ENCODE assay signal across 13 cellular contexts in genomic region chr7:137508437-137509175, GRCh38.
A peak's percentile ranks its signal among the peaks of the same experiment; 100 is the strongest.
DNase-seq lines count a peak whose midpoint lies in the region; ATAC-seq, FAIRE-seq and TF ChIP-seq lines count a peak whose summit lies in the region.
"Had no signal": no experiment of that assay in that cellular context is flagged by ENCODE, and none has a peak within 500 bp of the region (broad histone marks: within the 10 kb centered on the region; RNA-seq: fewer than 3 reads in every experiment).

No MANE protein-coding gene starts in this region.

- WGBS in body of pancreas, 2 donors = 48 to 68% methylated on average over 4 of the region's 4 CpGs

- peak; percentile 33 for DNase-seq in AG09309 (ENCODE audit: low read depth)
- DNase-seq in HTR-8/SVneo (ENCODE audit: insufficient read length, low spot score) = peak; percentile 18
- DNase-seq in choroid plexus epithelial cell (ENCODE audit: low read depth) = peak; percentile 85
- peak; percentile 50 to 71 for DNase-seq in lung microvascular endothelial cell (ENCODE audit: low read depth in 2 of 2)
- no peak for DNase-seq in central memory CD4-positive, alpha-beta T cell
- no peak for DNase-seq in body of pancreas
- no peak for DNase-seq in T-helper 2 cell
- DNase-seq: NCI-H1092 treated with DMSO at 0.1 percent for 48 hours, NCI-H526 treated with DMSO at 0.1 percent for 48 hours, transverse colon had no signal

- FAIRE-seq in HTR-8/SVneo (lab: Jason Lieb, UNC) = no peak

- H3K27ac ChIP-seq in body of pancreas = no peak overlapping the region
- H3K27ac ChIP-seq: C4-2B had no signal

- no peaks in the 10 kb centered on the region for H3K36me3 ChIP-seq in body of pancreas (replicated peaks in 1 of 2; ENCODE audit: insufficient read depth in 1 of 2, low read depth in 2 of 2)
- H3K36me3 ChIP-seq: transverse colon had no signal

- no peak for ATAC-seq in body of pancreas
- no peak for ATAC-seq in GM18511 (IDR thresholded peaks at IDR 0.05; ENCODE audit: unreplicated experiment)

- TF ChIP-seq CTCF in AG09309 (IDR thresholded peaks at IDR 0.05; ENCODE audit: control insufficient read depth, insufficient read depth, low read depth, low read length, missing control alignments) (no peak), choroid plexus epithelial cell (conservative IDR thresholded peaks at IDR 0.05; ENCODE audit: low read depth, low read length) (no peak), body of pancreas (IDR thresholded peaks at IDR 0.05) (no peak)

- H3K4me1 ChIP-seq in body of pancreas = no peaks in the 10 kb centered on the region
- H3K4me1 ChIP-seq: transverse colon had no signal

- no peak for TF ChIP-seq POLR2A in body of pancreas (IDR thresholded peaks at IDR 0.05)

- H3K4me3 ChIP-seq in AG09309 (ENCODE audit: control insufficient read depth, low read depth, low read length) = no peak overlapping the region
- no peak overlapping the region for H3K4me3 ChIP-seq in choroid plexus epithelial cell (ENCODE audit: low read depth, low read length)
- H3K4me3 ChIP-seq in body of pancreas = no peak overlapping the region
- H3K4me3 ChIP-seq: lung, transverse colon had no signal

- no peaks in the 10 kb centered on the region for H3K27me3 ChIP-seq in body of pancreas
- H3K27me3 ChIP-seq: transverse colon had no signal

- no peaks in the 10 kb centered on the region for H3K9me3 ChIP-seq in body of pancreas
- H3K9me3 ChIP-seq: transverse colon had no signal

- intact Hi-C loops in body of pancreas (cut with DNase I) = no loop called here

Comparison
In these comparisons a context has a peak if more than half of its experiments do, and no peak if none do; other contexts are left out.
1. DNase-seq: peak in AG09309 (single experiment), HTR-8/SVneo (single experiment), choroid plexus epithelial cell (single experiment) and lung microvascular endothelial cell (2 of 2); none in central memory CD4-positive, alpha-beta T cell (single experiment), body of pancreas (0 of 4) and T-helper 2 cell (0 of 5).